Comparison of ENCODE assay signal across 28 cellular contexts in genomic region chr15:49038382-49038781, GRCh38. TPM values are rescaled to one million over a fixed set of nuclear protein-coding genes. Genes with fewer than 3 reads are reported as not detected.
A peak's percentile ranks its signal among the peaks of the same experiment; 100 is the strongest.
DNase-seq lines count a peak whose midpoint lies in the region; ATAC-seq and TF ChIP-seq lines count a peak whose summit lies in the region.
"Had no signal": no experiment of that assay in that cellular context is flagged by ENCODE, and none has a peak within 500 bp of the region (broad histone marks: within the 10 kb centered on the region; RNA-seq: fewer than 3 reads in every experiment).

No MANE protein-coding gene starts in this region.

- no peak for TF ChIP-seq POLR2A in sigmoid colon (IDR thresholded peaks at IDR 0.05)

- no peak overlapping the region for H2BK12ac ChIP-seq in mesenchymal stem cell (ENCODE audit: low read length in 2 of 2)

- H3K4me1 Mint-ChIP-seq in glutamatergic neuron (ENCODE audit: low read depth, unreplicated experiment), result peaks cover 9% of the 10 kb centered on the region
- H3K4me1 Mint-ChIP-seq in naive thymus-derived CD4-positive, alpha-beta T cell, result peaks cover 16 to 58% (median 45%) of the 10 kb centered on the region in 7 donors

- no peak overlapping the region for H4K91ac ChIP-seq in mesenchymal stem cell (ENCODE audit: low read length)

- no peak overlapping the region for H3K18ac ChIP-seq in mesenchymal stem cell (ENCODE audit: low read depth in 1 of 2, low read length in 2 of 2)

- peak overlapping the region; percentile 12 for H3K9ac ChIP-seq in mesenchymal stem cell (ENCODE audit: low read length)
- H3K9ac ChIP-seq: SK-N-SH had no signal

- no peak overlapping the region for H2BK15ac ChIP-seq in mesenchymal stem cell (ENCODE audit: low read depth, poor library complexity, severe bottlenecking)

- no peak overlapping the region for H3K4me3 ChIP-seq in mesenchymal stem cell (ENCODE audit: insufficient read depth in 1 of 2, low read depth in 1 of 2, low read length in 2 of 2)
- no peak overlapping the region for H3K4me3 ChIP-seq in sigmoid colon
- H3K4me3 ChIP-seq in naive thymus-derived CD4-positive, alpha-beta T cell (ENCODE audit: low read length), result no peak overlapping the region
- H3K4me3 ChIP-seq: lower lobe of right lung, mucosa of descending colon, right atrium auricular region had no signal

- H3K14ac ChIP-seq in mesenchymal stem cell (ENCODE audit: low read length in 2 of 2), result no peak overlapping the region

- H4K8ac ChIP-seq in mesenchymal stem cell (ENCODE audit: low read length), result no peak overlapping the region

- H3K4me2 ChIP-seq in mesenchymal stem cell (ENCODE audit: low read length, poor library complexity, severe bottlenecking), result no peak overlapping the region
- H3K4me2 ChIP-seq: SK-N-SH had no signal

- no peak overlapping the region for H3K4me3 Mint-ChIP-seq in glutamatergic neuron (ENCODE audit: unreplicated experiment)
- no peak overlapping the region for H3K4me3 Mint-ChIP-seq in naive thymus-derived CD4-positive, alpha-beta T cell
- H3K4me3 Mint-ChIP-seq: activated CD8-positive, alpha-beta T cell treated with anti-CD3 and anti-CD28 coated beads for 36 hours; activated T-helper 17 cell treated with anti-CD3 and anti-CD28 coated beads, Interleukin-2, amount 50 U/mL, for 72 hours; CD14-positive monocyte; central memory CD8-positive, alpha-beta T cell; nephron progenitor cell; T-helper 1 cell treated with Interleukin-12 subunit alpha and Interleukin-12 subunit beta and Interleukin-4 antibody, amounts not matched to agents 30 μg/mL and 1 μg/mL, for 36 hours had no signal

- POLR2A ChIA-PET in naive thymus-derived CD4-positive, alpha-beta T cell (lab: Charles Lee), result no interaction called here

- intact Hi-C loops in sigmoid colon (cut with DNase I), result no loop called here
- intact Hi-C loops in naive thymus-derived CD4-positive, alpha-beta T cell (cut with micrococcal nuclease), result no loop called here

- TF ChIP-seq EP300 in sigmoid colon (IDR thresholded peaks at IDR 0.05), result no peak

- peaks cover 13% of the 10 kb centered on the region for H3K79me1 ChIP-seq in mesenchymal stem cell (replicated peaks; ENCODE audit: low read length, poor library complexity, severe bottlenecking)

- no peak overlapping the region for H3K4ac ChIP-seq in mesenchymal stem cell (ENCODE audit: low read depth in 1 of 2, low read length in 2 of 2)

- H3K27me3 Mint-ChIP-seq in glutamatergic neuron (ENCODE audit: unreplicated experiment), result no peaks in the 10 kb centered on the region
- H3K27me3 Mint-ChIP-seq in naive thymus-derived CD4-positive, alpha-beta T cell, result no peaks in the 10 kb centered on the region
- H3K27me3 Mint-ChIP-seq: activated CD8-positive, alpha-beta T cell treated with anti-CD3 and anti-CD28 coated beads for 36 hours; activated T-helper 17 cell treated with anti-CD3 and anti-CD28 coated beads, Interleukin-2, amount 50 U/mL, for 72 hours; central memory CD8-positive, alpha-beta T cell had no signal

- no peak overlapping the region for H2AFZ ChIP-seq in mesenchymal stem cell (ENCODE audit: low read depth, low read length)

- no peaks in the 10 kb centered on the region for H3K4me1 ChIP-seq in mesenchymal stem cell (ENCODE audit: control insufficient read depth, insufficient read depth, low read depth, low read length)
- H3K4me1 ChIP-seq in sigmoid colon, result peaks cover 0 to 73% (median 53%) of the 10 kb centered on the region in 4 donors
- peaks cover 0 to 7% of the 10 kb centered on the region in 2 donors for H3K4me1 ChIP-seq in naive thymus-derived CD4-positive, alpha-beta T cell (ENCODE audit: control insufficient read depth in 2 of 2, insufficient read depth in 2 of 2, low read length in 2 of 2)

- no peak overlapping the region for H3K23ac ChIP-seq in mesenchymal stem cell (ENCODE audit: low read length in 2 of 2)

- H3K9me3 ChIP-seq in mesenchymal stem cell (ENCODE audit: control insufficient read depth, low read length) (no peaks in the 10 kb centered on the region), sigmoid colon (no peaks in the 10 kb centered on the region)
- no peaks in the 10 kb centered on the region for H3K9me3 ChIP-seq in naive thymus-derived CD4-positive, alpha-beta T cell (ENCODE audit: control insufficient read depth in 2 of 3, low read length in 3 of 3)
- H3K9me3 ChIP-seq: lower lobe of right lung, mucosa of descending colon, right atrium auricular region, SK-N-SH had no signal

- CTCF ChIA-PET in naive thymus-derived CD4-positive, alpha-beta T cell (lab: Charles Lee), result interaction anchor here (1.2 kb wide), 1 partner anchor 177 kb away, joined by 4 read pairs; no protein-coding TSS in a partner anchor

- H3K27me3 ChIP-seq in mesenchymal stem cell (ENCODE audit: control insufficient read depth in 1 of 2, insufficient read depth in 1 of 2, low read length in 2 of 2) (no peaks in the 10 kb centered on the region), sigmoid colon (no peaks in the 10 kb centered on the region)
- no peaks in the 10 kb centered on the region for H3K27me3 ChIP-seq in naive thymus-derived CD4-positive, alpha-beta T cell (ENCODE audit: control insufficient read depth in 2 of 2, insufficient read depth in 2 of 2, low read length in 2 of 2)
- H3K27me3 ChIP-seq: right atrium auricular region had no signal

- no peak overlapping the region for H2BK5ac ChIP-seq in mesenchymal stem cell (ENCODE audit: low read depth, low read length, poor library complexity, severe bottlenecking)

- H2AK5ac ChIP-seq in mesenchymal stem cell (ENCODE audit: low read length, severe bottlenecking), result no peak overlapping the region

- H3K36me3 Mint-ChIP-seq in glutamatergic neuron (ENCODE audit: unreplicated experiment), result no peaks in the 10 kb centered on the region
- peaks cover 0 to 22% (median 13%) of the 10 kb centered on the region in 5 donors for H3K36me3 Mint-ChIP-seq in naive thymus-derived CD4-positive, alpha-beta T cell
- H3K36me3 Mint-ChIP-seq: activated naive CD4-positive, alpha-beta T cell treated with anti-CD3 and anti-CD28 coated beads, Interleukin-2, amount 50 U/mL, for 72 hours had no signal

- no peak for ATAC-seq in naive thymus-derived CD4-positive, alpha-beta T cell
- no peak for ATAC-seq in HG03135 (IDR thresholded peaks at IDR 0.05; ENCODE audit: unreplicated experiment)
- ATAC-seq: activated CD8-positive, alpha-beta T cell treated with anti-CD3 and anti-CD28 coated beads for 36 hours; activated naive CD4-positive, alpha-beta T cell treated with anti-CD3 and anti-CD28 coated beads, Interleukin-2, amount 50 U/mL, for 72 hours; activated T-helper 17 cell treated with anti-CD3 and anti-CD28 coated beads, Interleukin-2, amount 50 U/mL, for 72 hours; lower lobe of right lung; mucosa of descending colon had no signal

- no peak overlapping the region for H2BK120ac ChIP-seq in mesenchymal stem cell (ENCODE audit: low read depth, low read length)

- H3K36me3 ChIP-seq in mesenchymal stem cell (ENCODE audit: control insufficient read depth in 1 of 2, insufficient read depth in 2 of 2, low read depth in 1 of 2, low read length in 2 of 2) (peaks cover 12 to 31% of the 10 kb centered on the region in 2 experiments), sigmoid colon (peaks cover 0 to 13% (median 0%) of the 10 kb centered on the region in 4 donors)
- H3K36me3 ChIP-seq in naive thymus-derived CD4-positive, alpha-beta T cell (ENCODE audit: control insufficient read depth in 2 of 3, insufficient read depth in 3 of 3, low read length in 3 of 3), result peaks cover 0 to 23% (median 0%) of the 10 kb centered on the region in 3 experiments

- TF ChIP-seq CTCF in sigmoid colon (IDR thresholded peaks at IDR 0.05), result no peak
- TF ChIP-seq CTCF in glutamatergic neuron (IDR thresholded peaks at IDR 0.05; ENCODE audit: partially characterized antibody, unreplicated experiment), result no peak

- DNase-seq in EH (ENCODE audit: low read depth) (peak; percentile 32), M059J (ENCODE audit: low read depth) (peak; percentile 21), caudate nucleus (lab: John Stamatoyannopoulos, UW) (no peak), mesenchymal stem cell (no peak), sigmoid colon (no peak), glutamatergic neuron (no peak)
- no peak for DNase-seq in naive thymus-derived CD4-positive, alpha-beta T cell
- DNase-seq: activated CD4-positive, alpha-beta T cell treated with anti-CD3 and anti-CD28 coated beads for 1 hour; activated CD8-positive, alpha-beta T cell treated with anti-CD3 and anti-CD28 coated beads for 36 hours; anterior cingulate cortex; head of caudate nucleus; kidney glomerular epithelial cell; lower lobe of right lung; NCI-H1105 treated with DMSO at 0.1 percent for 48 hours; NCI-H2029 treated with DMSO at 0.1 percent for 48 hours; NCI-H2227 treated with DMSO at 0.1 percent for 48 hours; nephron progenitor cell; RPMI8226; SK-N-SH; stimulated activated CD4-positive, alpha-beta T cell treated with anti-CD3 and anti-CD28 coated beads, Interleukin-4, amount 100 ng/mL, for 1 hour had no signal

- H3K9me3 Mint-ChIP-seq in glutamatergic neuron (ENCODE audit: unreplicated experiment), result no peaks in the 10 kb centered on the region
- no peaks in the 10 kb centered on the region for H3K9me3 Mint-ChIP-seq in naive thymus-derived CD4-positive, alpha-beta T cell
- H3K9me3 Mint-ChIP-seq: activated CD8-positive, alpha-beta T cell treated with anti-CD3 and anti-CD28 coated beads for 36 hours; activated naive CD4-positive, alpha-beta T cell treated with anti-CD3 and anti-CD28 coated beads, Interleukin-2, amount 50 U/mL, for 72 hours; activated T-helper 17 cell treated with anti-CD3 and anti-CD28 coated beads, Interleukin-2, amount 50 U/mL, for 72 hours; central memory CD8-positive, alpha-beta T cell; T-helper 1 cell treated with Interleukin-12 subunit alpha and Interleukin-12 subunit beta and Interleukin-4 antibody, amounts not matched to agents 30 μg/mL and 1 μg/mL, for 36 hours had no signal

- H3K27ac ChIP-seq in caudate nucleus (ENCODE audit: low read depth, low read length), result peak overlapping the region; percentile 23
- no peak overlapping the region for H3K27ac ChIP-seq in mesenchymal stem cell (ENCODE audit: low read length, poor library complexity, severe bottlenecking)
- peak overlapping the region in 1 of 4 donors; percentile 33 for H3K27ac ChIP-seq in sigmoid colon
- no peak overlapping the region for H3K27ac ChIP-seq in naive thymus-derived CD4-positive, alpha-beta T cell (ENCODE audit: low read depth, low read length)
- H3K27ac ChIP-seq: lower lobe of right lung, right atrium auricular region had no signal

- no peak overlapping the region for H3K27ac Mint-ChIP-seq in glutamatergic neuron (ENCODE audit: unreplicated experiment)
- H3K27ac Mint-ChIP-seq in naive thymus-derived CD4-positive, alpha-beta T cell, result no peak overlapping the region
- H3K27ac Mint-ChIP-seq: activated CD8-positive, alpha-beta T cell treated with anti-CD3 and anti-CD28 coated beads for 36 hours; activated T-helper 17 cell treated with anti-CD3 and anti-CD28 coated beads, Interleukin-2, amount 50 U/mL, for 72 hours; CD14-positive monocyte; nephron progenitor cell; T-helper 1 cell treated with Interleukin-12 subunit alpha and Interleukin-12 subunit beta and Interleukin-4 antibody, amounts not matched to agents 30 μg/mL and 1 μg/mL, for 36 hours had no signal

RNA-seq across cellular contexts. Expression of gene SECISBP2L, which starts 7.9 kb away (rescaled TPM):
- total RNA-seq in M059J (2014; rRNA removed; shearing (Covaris generic)), result 15.0 and 19.7 TPM in 2 replicates
- polyA plus RNA-seq in mesenchymal stem cell (2013, experiment 1 of 2), result 21.1 TPM
- polyA plus RNA-seq in mesenchymal stem cell (2013, experiment 2 of 2), result 17.6 TPM
- total RNA-seq in sigmoid colon, result 10 to 100 TPM; 34.1 to 47.6 (median 41.2) TPM
- 10 to 100 TPM in 1 of 3 donors, 1 to 10 TPM in 2; 7.2 to 11.8 (median 9.5) TPM for polyA plus RNA-seq in sigmoid colon
- total RNA-seq in glutamatergic neuron (ENCODE audit: unreplicated experiment), result 60.2 TPM
- 10 to 100 TPM; 39.3 to 75.8 (median 55.8) TPM for total RNA-seq in naive thymus-derived CD4-positive, alpha-beta T cell
- 10 to 100 TPM; 20.2 to 30.6 TPM for polyA plus RNA-seq in naive thymus-derived CD4-positive, alpha-beta T cell

Comparison
In these comparisons a context has a peak if more than half of its experiments do, and no peak if none do; other contexts are left out.
1. DNase-seq: peak in EH (single experiment) and M059J (single experiment); none in caudate nucleus (0 of 61), mesenchymal stem cell (single experiment), sigmoid colon (single experiment), glutamatergic neuron (single experiment) and naive thymus-derived CD4-positive, alpha-beta T cell (0 of 9).